ENCODE assay signal across 2 cellular contexts in genomic region chr12:109952873-109953272, GRCh38.
A peak's percentile ranks its signal among the peaks of the same experiment; 100 is the strongest.
TF ChIP-seq lines count a peak whose summit lies in the region.

No MANE protein-coding gene starts in this region.

TF ChIP-seq in liver, 16 proteins besides CTCF, POLR2A, EP300 and RAD21:
- no peak for TF ChIP-seq REST (IDR thresholded peaks at IDR 0.05)
- TF ChIP-seq JUND (IDR thresholded peaks at IDR 0.05) = no peak
- TF ChIP-seq ATF3 (IDR thresholded peaks at IDR 0.05) = no peak
- no peak for TF ChIP-seq FOXA2 (IDR thresholded peaks at IDR 0.05)
- peak; percentile 25 to 79 for TF ChIP-seq RXRA (IDR thresholded peaks at IDR 0.05)
- no peak for TF ChIP-seq TAF1 (conservative IDR thresholded peaks at IDR 0.05)
- no peak for TF ChIP-seq FOXA1 (IDR thresholded peaks at IDR 0.05)
- no peak for TF ChIP-seq HNF4G (IDR thresholded peaks at IDR 0.05)
- peak in 1 of 2 donors; percentile 46 for TF ChIP-seq HNF4A (conservative IDR thresholded peaks at IDR 0.05)
- TF ChIP-seq MAX (IDR thresholded peaks at IDR 0.05) = peak; percentile 59
- no peak for TF ChIP-seq YY1 (IDR thresholded peaks at IDR 0.05)
- TF ChIP-seq NR2F2 (IDR thresholded peaks at IDR 0.05) = no peak
- no peak for TF ChIP-seq GABPA (IDR thresholded peaks at IDR 0.05 in 1 of 2, conservative IDR thresholded peaks at IDR 0.05 in 1 of 2)
- no peak for TF ChIP-seq SP1 (IDR thresholded peaks at IDR 0.05)
- no peak for TF ChIP-seq EGR1 (IDR thresholded peaks at IDR 0.05; ENCODE audit: low read depth in 2 of 2)
- TF ChIP-seq ZBTB33 (IDR thresholded peaks at IDR 0.05) = no peak

TF ChIP-seq in HepG2, 621 proteins besides CTCF, POLR2A, EP300 and RAD21:
- TF ChIP-seq PAXIP1 (CRISPR knock-in tag; conservative IDR thresholded peaks at IDR 0.05) (no peak), ZNF367 (CRISPR knock-in tag; IDR thresholded peaks at IDR 0.05; ENCODE audit: borderline replicate concordance) (no peak)
